In the genomic region with DNA sequence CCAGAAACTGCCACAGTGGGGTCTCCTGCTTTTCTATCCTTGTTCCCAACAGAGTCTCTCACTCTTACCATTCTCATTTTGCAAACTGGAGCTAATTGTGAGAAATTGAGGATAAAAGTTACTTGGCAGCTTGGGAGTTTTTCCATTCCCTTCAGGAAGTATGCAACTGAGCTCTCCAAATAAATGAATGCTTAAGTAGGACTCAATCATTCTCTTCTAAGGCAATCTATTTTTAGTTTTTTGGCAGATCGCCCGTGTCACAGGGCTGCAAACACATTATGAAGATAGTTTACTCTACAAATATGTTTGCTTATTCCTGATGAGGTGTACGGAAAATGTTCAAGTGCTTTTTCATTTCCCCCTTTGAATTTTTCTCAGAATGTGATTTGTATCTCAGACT, we compare ENCODE assay signal across 1 cellular context.
TF ChIP-seq lines count a peak whose summit lies in the region.

No MANE protein-coding gene starts in this region.

TF ChIP-seq in K562, 482 proteins besides CTCF, POLR2A, EP300 and RAD21:
- TF ChIP-seq CHD1 (IDR thresholded peaks at IDR 0.05; ENCODE audit: low read length) (no peak), CSDE1 (IDR thresholded peaks at IDR 0.05) (no peak), EHMT2 (IDR thresholded peaks at IDR 0.05) (no peak), HLTF (IDR thresholded peaks at IDR 0.05) (no peak), KLF16 (IDR thresholded peaks at IDR 0.05) (no peak), MEF2A (IDR thresholded peaks at IDR 0.05; ENCODE audit: control insufficient read depth, low read depth, low read length) (peak; percentile 36; the same call in 1 of the 2 replicates), RCOR1 (IDR thresholded peaks at IDR 0.05; ENCODE audit: borderline replicate concordance in 1 of 2, low read depth in 2 of 2, low read length in 2 of 2) (no peak), MEF2D (tag; conservative IDR thresholded peaks at IDR 0.05; ENCODE audit: low read depth) (peak; percentile 64), SREBF2 (CRISPR knock-in tag; IDR thresholded peaks at IDR 0.05) (no peak)
